In genomic region chr12:54936736-54937135, GRCh38 we compare ENCODE assay signal across 19 cellular contexts. TPM values are rescaled to one million over a fixed set of nuclear protein-coding genes. Genes with fewer than 3 reads are reported as not detected.
DNase-seq lines count a peak whose midpoint lies in the region; ATAC-seq, FAIRE-seq and TF ChIP-seq lines count a peak whose summit lies in the region.
"Had no signal": no experiment of that assay in that cellular context is flagged by ENCODE, and none has a peak within 500 bp of the region (broad histone marks: within the 10 kb centered on the region; RNA-seq: fewer than 3 reads in every experiment).

No MANE protein-coding gene starts in this region.

- no peaks in the 10 kb centered on the region for H3K36me3 ChIP-seq in CD4-positive, CD25-positive, alpha-beta regulatory T cell (ENCODE audit: control insufficient read depth, insufficient read depth, low read length)
- H3K36me3 ChIP-seq in left ventricle myocardium inferior: no peaks in the 10 kb centered on the region
- no peaks in the 10 kb centered on the region for H3K36me3 ChIP-seq in small intestine (ENCODE audit: control insufficient read depth in 2 of 2, insufficient read depth in 2 of 2, low read length in 2 of 2)
- H3K36me3 ChIP-seq: HAP-1, lower lobe of right lung, MG63, uterus had no signal

- in situ Hi-C loops in Caki2 (cut with HindIII; ENCODE audit: low pct_unique_long_range_greater_than_20kb, low sequenced_read_pairs): no loop called here

- no peak for TF ChIP-seq CTCF in fibroblast of mammary gland (conservative IDR thresholded peaks at IDR 0.05; ENCODE audit: control insufficient read depth, insufficient read depth, low read depth, low read length)
- no peak for TF ChIP-seq CTCF in left ventricle myocardium inferior (IDR thresholded peaks at IDR 0.05; ENCODE audit: borderline replicate concordance)

- peaks cover 12% of the 10 kb centered on the region for H3K36me3 Mint-ChIP-seq in CD4-positive, CD25-positive, alpha-beta regulatory T cell
- H3K36me3 Mint-ChIP-seq in activated T-helper 1 cell treated with anti-CD3 and anti-CD28 coated beads, Interleukin-12 subunit alpha, Interleukin-12 subunit beta, Interleukin-2, Interleukin-4 antibody, amounts not matched to agents 30 ng/mL and 10 ng/mL and 1 ng/mL, durations not matched to agents 14 hours and 24 hours and 36 hours (ENCODE audit: low read depth): peaks cover 53% of the 10 kb centered on the region
- H3K36me3 Mint-ChIP-seq in naive thymus-derived CD8-positive, alpha-beta T cell: peaks cover 0 to 4% (median 3%) of the 10 kb centered on the region in 3 donors

- H3K27ac ChIP-seq in CD4-positive, CD25-positive, alpha-beta regulatory T cell (ENCODE audit: insufficient read depth, low read length, poor library complexity, severe bottlenecking): no peak overlapping the region
- H3K27ac ChIP-seq in left ventricle myocardium inferior (replicated peaks) (no peak overlapping the region), small intestine (ENCODE audit: low read depth in 1 of 2, low read length in 1 of 2) (no peak overlapping the region)
- H3K27ac ChIP-seq: parathyroid adenoma, uterus had no signal

- peaks cover 13 to 54% (median 38%) of the 10 kb centered on the region in 4 donors for H3K4me1 Mint-ChIP-seq in CD4-positive, CD25-positive, alpha-beta regulatory T cell
- peaks cover 42% of the 10 kb centered on the region for H3K4me1 Mint-ChIP-seq in activated T-helper 1 cell treated with anti-CD3 and anti-CD28 coated beads, Interleukin-12 subunit alpha, Interleukin-12 subunit beta, Interleukin-2, Interleukin-4 antibody, amounts not matched to agents 30 ng/mL and 10 ng/mL and 1 ng/mL, durations not matched to agents 14 hours and 24 hours and 36 hours (ENCODE audit: low read depth)
- peaks cover 28 to 52% (median 50%) of the 10 kb centered on the region in 4 donors for H3K4me1 Mint-ChIP-seq in naive thymus-derived CD8-positive, alpha-beta T cell

- no peak for FAIRE-seq in small intestine (lab: Jason Lieb, UNC)
- FAIRE-seq: D721Med, G401.6, TTC549 had no signal

- H3K9me3 Mint-ChIP-seq in CD4-positive, CD25-positive, alpha-beta regulatory T cell: peaks cover 0 to 3% (median 0%) of the 10 kb centered on the region in 7 donors
- peaks cover 35% of the 10 kb centered on the region for H3K9me3 Mint-ChIP-seq in activated T-helper 1 cell treated with anti-CD3 and anti-CD28 coated beads, Interleukin-12 subunit alpha, Interleukin-12 subunit beta, Interleukin-2, Interleukin-4 antibody, amounts not matched to agents 30 ng/mL and 10 ng/mL and 1 ng/mL, durations not matched to agents 14 hours and 24 hours and 36 hours
- H3K9me3 Mint-ChIP-seq in naive thymus-derived CD8-positive, alpha-beta T cell: no peaks in the 10 kb centered on the region

- H3K4me3 Mint-ChIP-seq in CD4-positive, CD25-positive, alpha-beta regulatory T cell: no peak overlapping the region
- H3K4me3 Mint-ChIP-seq in activated T-helper 1 cell treated with anti-CD3 and anti-CD28 coated beads, Interleukin-12 subunit alpha, Interleukin-12 subunit beta, Interleukin-2, Interleukin-4 antibody, amounts not matched to agents 30 ng/mL and 10 ng/mL and 1 ng/mL, durations not matched to agents 14 hours and 24 hours and 36 hours: peak overlapping the region; percentile 43
- peak overlapping the region in 1 of 10 donors; percentile 81 for H3K4me3 Mint-ChIP-seq in naive thymus-derived CD8-positive, alpha-beta T cell

- H3K27me3 Mint-ChIP-seq in CD4-positive, CD25-positive, alpha-beta regulatory T cell: no peaks in the 10 kb centered on the region
- no peaks in the 10 kb centered on the region for H3K27me3 Mint-ChIP-seq in activated T-helper 1 cell treated with anti-CD3 and anti-CD28 coated beads, Interleukin-12 subunit alpha, Interleukin-12 subunit beta, Interleukin-2, Interleukin-4 antibody, amounts not matched to agents 30 ng/mL and 10 ng/mL and 1 ng/mL, durations not matched to agents 14 hours and 24 hours and 36 hours (ENCODE audit: insufficient read depth)
- H3K27me3 Mint-ChIP-seq in naive thymus-derived CD8-positive, alpha-beta T cell: no peaks in the 10 kb centered on the region

- H3K27me3 ChIP-seq in CD4-positive, CD25-positive, alpha-beta regulatory T cell (ENCODE audit: control insufficient read depth, insufficient read depth, low read length): no peaks in the 10 kb centered on the region
- H3K27me3 ChIP-seq in left ventricle myocardium inferior (ENCODE audit: low read depth) (peaks cover 6% of the 10 kb centered on the region), small intestine (ENCODE audit: control insufficient read depth in 2 of 2, insufficient read depth in 2 of 2, low read length in 2 of 2) (no peaks in the 10 kb centered on the region)
- H3K27me3 ChIP-seq: MG63, uterus had no signal

- 45 to 55% (median 45%) methylated on average over 3 of the region's 3 CpGs for WGBS in small intestine, 3 donors

- peaks cover 38% of the 10 kb centered on the region for H3K4me1 ChIP-seq in CD4-positive, CD25-positive, alpha-beta regulatory T cell (ENCODE audit: control insufficient read depth, insufficient read depth, low read length, poor library complexity, severe bottlenecking)
- no peaks in the 10 kb centered on the region for H3K4me1 ChIP-seq in left ventricle myocardium inferior
- no peaks in the 10 kb centered on the region for H3K4me1 ChIP-seq in small intestine (ENCODE audit: control insufficient read depth in 2 of 2, insufficient read depth in 1 of 2, low read depth in 1 of 2, low read length in 1 of 2)
- H3K4me1 ChIP-seq: HAP-1, parathyroid adenoma, uterus had no signal

- intact Hi-C loops in activated T-helper 1 cell treated with anti-CD3 and anti-CD28 coated beads, Interleukin-12 subunit alpha, Interleukin-12 subunit beta, Interleukin-2, Interleukin-4 antibody, amounts not matched to agents 30 ng/mL and 10 ng/mL and 1 ng/mL, durations not matched to agents 14 hours and 24 hours and 36 hours (cut with micrococcal nuclease): no loop called here
- intact Hi-C loops in left ventricle myocardium inferior (cut with micrococcal nuclease): no loop called here

- no peaks in the 10 kb centered on the region for H3K9me3 ChIP-seq in CD4-positive, CD25-positive, alpha-beta regulatory T cell (ENCODE audit: control insufficient read depth in 2 of 2, low read length in 2 of 2)
- H3K9me3 ChIP-seq in left ventricle myocardium inferior (replicated peaks) (no peaks in the 10 kb centered on the region), small intestine (ENCODE audit: control insufficient read depth, low read depth) (no peaks in the 10 kb centered on the region)
- H3K9me3 ChIP-seq: HAP-1, lower lobe of right lung, SK-N-SH, uterus had no signal

- H3K27ac Mint-ChIP-seq in CD4-positive, CD25-positive, alpha-beta regulatory T cell: peak overlapping the region in 2 of 3 donors; percentile 53 to 57
- H3K27ac Mint-ChIP-seq in activated T-helper 1 cell treated with anti-CD3 and anti-CD28 coated beads, Interleukin-12 subunit alpha, Interleukin-12 subunit beta, Interleukin-2, Interleukin-4 antibody, amounts not matched to agents 30 ng/mL and 10 ng/mL and 1 ng/mL, durations not matched to agents 14 hours and 24 hours and 36 hours: peak overlapping the region; percentile 99
- H3K27ac Mint-ChIP-seq in naive thymus-derived CD8-positive, alpha-beta T cell: peak overlapping the region in 4 of 10 donors; percentile 23 to 98 (median 86)

- no peak overlapping the region for H3K4me3 ChIP-seq in CD4-positive, CD25-positive, alpha-beta regulatory T cell (ENCODE audit: low read depth, low read length)
- H3K4me3 ChIP-seq in fibroblast of mammary gland (ENCODE audit: control insufficient read depth, low read depth, low read length) (no peak overlapping the region), left ventricle myocardium inferior (no peak overlapping the region), small intestine (ENCODE audit: low read depth in 1 of 2, low read length in 2 of 2) (no peak overlapping the region)
- H3K4me3 ChIP-seq: HAP-1, lower lobe of right lung, MG63, uterus had no signal

- no peak for ATAC-seq in CD4-positive, CD25-positive, alpha-beta regulatory T cell (ENCODE audit: low read depth in 2 of 2)
- ATAC-seq in naive thymus-derived CD8-positive, alpha-beta T cell: no peak
- ATAC-seq: lower lobe of right lung had no signal

- POLR2A ChIA-PET in naive thymus-derived CD8-positive, alpha-beta T cell (lab: Charles Lee): interaction anchor here (0.7 kb wide), 1 partner anchor 11 kb away, joined by 3 read pairs; no protein-coding TSS in a partner anchor

- DNase-seq in CD4-positive, CD25-positive, alpha-beta regulatory T cell: no peak
- peak; percentile 30 for DNase-seq in Caki2 (ENCODE audit: low read depth)
- DNase-seq in activated T-helper 1 cell treated with anti-CD3 and anti-CD28 coated beads, Interleukin-12 subunit alpha, Interleukin-12 subunit beta, Interleukin-2, Interleukin-4 antibody, amounts not matched to agents 30 ng/mL and 10 ng/mL and 1 ng/mL, durations not matched to agents 14 hours and 24 hours and 36 hours (ENCODE audit: low spot score): no peak
- peak; percentile 26 for DNase-seq in fibroblast of mammary gland (ENCODE audit: low read depth)
- no peak for DNase-seq in left ventricle myocardium inferior
- DNase-seq in small intestine: no peak
- no peak for DNase-seq in naive thymus-derived CD8-positive, alpha-beta T cell
- DNase-seq: lower lobe of right lung, MG63, NCI-H1694, NCI-H774, SK-N-SH, substantia nigra, uterus had no signal

RNA-seq across cellular contexts. Expression of gene TESPA1, which starts 47.8 kb away (rescaled TPM):
- 93.8 TPM for total RNA-seq in CD4-positive, CD25-positive, alpha-beta regulatory T cell
- 100 to 1,000 TPM in 2 of 4 donors, 10 to 100 TPM in 2; 78.0 to 121 (median 100) TPM for polyA plus RNA-seq in CD4-positive, CD25-positive, alpha-beta regulatory T cell
- total RNA-seq in Caki2 (2014; rRNA removed; shearing (Covaris generic); ENCODE audit: low replicate concordance): not detected in 2 replicates
- 179 and 181 TPM in 2 replicates for total RNA-seq in activated T-helper 1 cell treated with anti-CD3 and anti-CD28 coated beads, Interleukin-12 subunit alpha, Interleukin-12 subunit beta, Interleukin-2, Interleukin-4 antibody, amounts not matched to agents 30 ng/mL and 10 ng/mL and 1 ng/mL, durations not matched to agents 14 hours and 24 hours and 36 hours
- 0.27 TPM for total RNA-seq in left ventricle myocardium inferior
- polyA plus RNA-seq in small intestine: 1 to 10 TPM in 1 of 3 donors, under 1 TPM in 2; 0.45 to 1.1 (median 0.81) TPM
- 100 to 1,000 TPM; 247 to 253 TPM for total RNA-seq in naive thymus-derived CD8-positive, alpha-beta T cell
- polyA plus RNA-seq in naive thymus-derived CD8-positive, alpha-beta T cell: 100 to 1,000 TPM in 2 of 3 donors, 10 to 100 TPM in 1; 83.1 to 245 (median 180) TPM
- polyA plus RNA-seq: SK-N-SH had no signal

Comparison
In these comparisons a context has a peak if more than half of its experiments do, and no peak if none do; other contexts are left out.
1. DNase-seq: peak in Caki2 (single experiment) and fibroblast of mammary gland (single experiment); none in CD4-positive, CD25-positive, alpha-beta regulatory T cell (0 of 3), activated T-helper 1 cell treated with anti-CD3 and anti-CD28 coated beads, Interleukin-12 subunit alpha, Interleukin-12 subunit beta, Interleukin-2, Interleukin-4 antibody, amounts not matched to agents 30 ng/mL and 10 ng/mL and 1 ng/mL, durations not matched to agents 14 hours and 24 hours and 36 hours (single experiment), left ventricle myocardium inferior (single experiment), small intestine (single experiment) and naive thymus-derived CD8-positive, alpha-beta T cell (0 of 10).
2. RNA of gene TESPA1, which starts 47.8 kb away (total RNA-seq): 247 to 253 TPM in naive thymus-derived CD8-positive, alpha-beta T cell, 179 to 181 TPM in activated T-helper 1 cell treated with anti-CD3 and anti-CD28 coated beads, Interleukin-12 subunit alpha, Interleukin-12 subunit beta, Interleukin-2, Interleukin-4 antibody, amounts not matched to agents 30 ng/mL and 10 ng/mL and 1 ng/mL, durations not matched to agents 14 hours and 24 hours and 36 hours and 93.8 TPM in CD4-positive, CD25-positive, alpha-beta regulatory T cell (single experiment); 0.27 TPM in left ventricle myocardium inferior (single experiment) and not detected in Caki2; every median in the first group is over 10 times any median in the second.